15 cellular contexts compared by ENCODE assay signal in the genomic region with DNA sequence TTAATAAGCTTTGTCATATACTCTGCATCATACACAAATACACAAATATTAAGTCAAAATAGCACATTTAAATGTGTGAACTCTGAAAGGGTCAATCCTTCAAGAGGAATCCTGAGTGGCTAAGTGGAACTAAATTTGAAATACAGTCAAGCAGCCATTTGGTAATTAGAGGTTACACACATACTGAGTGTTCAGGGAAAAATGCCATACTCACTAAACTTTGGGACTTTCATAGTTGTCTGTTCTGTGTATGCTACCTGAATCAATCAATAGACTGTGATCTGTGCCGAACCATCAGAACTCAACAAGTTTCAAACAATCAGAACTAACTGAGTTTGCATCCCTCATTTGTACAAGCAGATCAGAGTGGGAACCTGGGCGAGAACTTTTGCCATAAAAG. TPM values are rescaled to one million over a fixed set of nuclear protein-coding genes. Genes with fewer than 3 reads are reported as not detected.
DNase-seq lines count a peak whose midpoint lies in the region; ATAC-seq and TF ChIP-seq lines count a peak whose summit lies in the region.
"Had no signal": no experiment of that assay in that cellular context is flagged by ENCODE, and none has a peak within 500 bp of the region (broad histone marks: within the 10 kb centered on the region; RNA-seq: fewer than 3 reads in every experiment).

No MANE protein-coding gene starts in this region.

- H3K9me3 Mint-ChIP-seq in activated T-helper 17 cell treated with anti-CD3 and anti-CD28 coated beads, Interleukin-2, amount 50 U/mL, for 72 hours: no peaks in the 10 kb centered on the region
- H3K9me3 Mint-ChIP-seq: activated T-helper 1 cell treated with anti-CD3 and anti-CD28 coated beads, Interleukin-12 subunit alpha, Interleukin-12 subunit beta, Interleukin-2, Interleukin-4 antibody, amounts not matched to agents 30 ng/mL and 10 ng/mL and 1 ng/mL, durations not matched to agents 14 hours and 24 hours and 36 hours had no signal

- H3K9me2 ChIP-seq in GM23248 (ENCODE audit: insufficient read depth): no peaks in the 10 kb centered on the region

- peaks cover 46% of the 10 kb centered on the region for H3F3A ChIP-seq in GM23248 (ENCODE audit: insufficient read depth)

- H3K27ac ChIP-seq in GM23248 (peak overlapping the region; percentile 82), foreskin keratinocyte (peak overlapping the region; percentile 75)
- H3K27ac ChIP-seq: cardiac muscle cell had no signal

- whole genome bisulfite sequencing in GM23248 (ENCODE audit: low coverage in 1 of 2, low lambda C conversion rate in 2 of 2, missing lambda C conversion rate in 2 of 2), 2 experiments: 5 to 18% methylated on average over 2 of the region's 2 CpGs

- no peaks in the 10 kb centered on the region for H3K9me3 ChIP-seq in GM23248 (ENCODE audit: low read depth)
- no peaks in the 10 kb centered on the region for H3K9me3 ChIP-seq in skeletal muscle satellite cell (replicated peaks; ENCODE audit: low read length)

- peaks cover 21% of the 10 kb centered on the region for H3K4me1 Mint-ChIP-seq in activated T-helper 17 cell treated with anti-CD3 and anti-CD28 coated beads, Interleukin-2, amount 50 U/mL, for 72 hours

- H3K4me2 ChIP-seq in GM23248 (ENCODE audit: unreplicated experiment) (peak overlapping the region; percentile 97), skeletal muscle satellite cell (ENCODE audit: low read length) (peak overlapping the region; percentile 69)

- ATAC-seq in activated T-helper 17 cell treated with anti-CD3 and anti-CD28 coated beads, Interleukin-2, amount 50 U/mL, for 72 hours (replicated peaks): no peak
- no peak for ATAC-seq in foreskin keratinocyte
- ATAC-seq in GM19452 (IDR thresholded peaks at IDR 0.05; ENCODE audit: unreplicated experiment): no peak
- ATAC-seq: activated CD4-positive, CD25-positive, alpha-beta regulatory T cell treated with anti-CD3 and anti-CD28 coated beads, Interleukin-2, amount 50 U/mL, for 24 hours had no signal

- H3K4me3 Mint-ChIP-seq in activated T-helper 17 cell treated with anti-CD3 and anti-CD28 coated beads, Interleukin-2, amount 50 U/mL, for 72 hours: peak overlapping the region; percentile 22
- H3K4me3 Mint-ChIP-seq: activated T-helper 1 cell treated with anti-CD3 and anti-CD28 coated beads, Interleukin-12 subunit alpha, Interleukin-12 subunit beta, Interleukin-2, Interleukin-4 antibody, amounts not matched to agents 30 ng/mL and 10 ng/mL and 1 ng/mL, durations not matched to agents 14 hours and 24 hours and 36 hours had no signal

- DNase-seq in GM23248 (peak; percentile 52), foreskin keratinocyte (peak in 1 of 2 donors; percentile 15), NCI-H69 (lab: John Stamatoyannopoulos, UW) (no peak), midbrain (lab: John Stamatoyannopoulos, UW) (no peak)
- no peak for DNase-seq in activated CD4-positive, alpha-beta T cell treated with anti-CD3 and anti-CD28 coated beads, Interleukin-2, amount 50 U/mL, for 48 hours
- DNase-seq: AML-193, hypothalamus, NCI-H146, SIG-M5 had no signal

- H3K27me3 Mint-ChIP-seq in activated T-helper 17 cell treated with anti-CD3 and anti-CD28 coated beads, Interleukin-2, amount 50 U/mL, for 72 hours: no peaks in the 10 kb centered on the region

- H4K20me1 ChIP-seq in GM23248 (ENCODE audit: insufficient read depth): no peaks in the 10 kb centered on the region

- H3K9ac ChIP-seq in GM23248: peak overlapping the region; percentile 76
- H3K9ac ChIP-seq in skeletal muscle satellite cell (ENCODE audit: low read depth, low read length): peak overlapping the region; percentile 73

- H3K27ac Mint-ChIP-seq in activated T-helper 17 cell treated with anti-CD3 and anti-CD28 coated beads, Interleukin-2, amount 50 U/mL, for 72 hours: peak overlapping the region; percentile 45
- H3K27ac Mint-ChIP-seq: activated T-helper 1 cell treated with anti-CD3 and anti-CD28 coated beads, Interleukin-12 subunit alpha, Interleukin-12 subunit beta, Interleukin-2, Interleukin-4 antibody, amounts not matched to agents 30 ng/mL and 10 ng/mL and 1 ng/mL, durations not matched to agents 14 hours and 24 hours and 36 hours had no signal

- in situ Hi-C loops in GM23248 (cut with MboI): no loop called here

- peaks cover 64% of the 10 kb centered on the region for H3K36me3 Mint-ChIP-seq in activated T-helper 17 cell treated with anti-CD3 and anti-CD28 coated beads, Interleukin-2, amount 50 U/mL, for 72 hours (ENCODE audit: low read depth)

- H3K27me3 ChIP-seq in GM23248 (replicated peaks; ENCODE audit: insufficient read depth): no peaks in the 10 kb centered on the region
- H3K27me3 ChIP-seq in foreskin keratinocyte: no peaks in the 10 kb centered on the region
- H3K27me3 ChIP-seq in skeletal muscle satellite cell (ENCODE audit: control insufficient read depth, insufficient read depth, low read length): no peaks in the 10 kb centered on the region
- H3K27me3 ChIP-seq: cardiac muscle cell had no signal

- H2AFZ ChIP-seq in GM23248: no peak overlapping the region

- H3K79me2 ChIP-seq in GM23248 (ENCODE audit: insufficient read depth): peaks cover 100% of the 10 kb centered on the region

- H3K36me3 ChIP-seq in GM23248 (ENCODE audit: low read depth): peaks cover 19% of the 10 kb centered on the region
- H3K36me3 ChIP-seq in skeletal muscle satellite cell (ENCODE audit: insufficient read depth, low read length): peaks cover 77% of the 10 kb centered on the region
- H3K36me3 ChIP-seq: cardiac muscle cell had no signal

- peaks cover 50% of the 10 kb centered on the region for H3K4me1 ChIP-seq in GM23248 (ENCODE audit: insufficient read depth)
- H3K4me1 ChIP-seq in foreskin keratinocyte: peaks cover 55% of the 10 kb centered on the region
- H3K4me1 ChIP-seq in skeletal muscle satellite cell (ENCODE audit: control insufficient read depth, insufficient read depth, low read length): peaks cover 78% of the 10 kb centered on the region

- H3K4me3 ChIP-seq in GM23248: peak overlapping the region; percentile 67
- peak overlapping the region; percentile 49 for H3K4me3 ChIP-seq in skeletal muscle satellite cell (ENCODE audit: low read length)
- H3K4me3 ChIP-seq: cardiac muscle cell had no signal

- TF ChIP-seq CTCF in foreskin keratinocyte (conservative IDR thresholded peaks at IDR 0.05): no peak

RNA-seq across cellular contexts. Expression of a gene that starts 15.3 kb away (rescaled TPM):
- 55.6 and 68.9 TPM in 2 replicates for total RNA-seq in GM23248 (2014; rRNA removed; shearing (Covaris generic))
- 22.6 and 23.1 TPM in 2 replicates for polyA plus RNA-seq in GM23248 (2016; fragmentation: Nextera tagmentation; extraction: Ambion mirVana)
- total RNA-seq in activated T-helper 17 cell treated with anti-CD3 and anti-CD28 coated beads, Interleukin-2, amount 50 U/mL, for 72 hours: 10 to 100 TPM; 54.5 to 69.3 TPM
- total RNA-seq in foreskin keratinocyte: 31.7 and 32.4 TPM in 2 replicates
- polyA plus RNA-seq in foreskin keratinocyte: 4.6 and 6.5 TPM in 2 replicates
- 128 and 132 TPM in 2 replicates for total RNA-seq in skeletal muscle satellite cell (2012; rRNA removed)
